Comparison of ENCODE assay signal across 10 cellular contexts in genomic region chr3:16286672-16287604, GRCh38. TPM values are rescaled to one million over a fixed set of nuclear protein-coding genes. Genes with fewer than 3 reads are reported as not detected.
DNase-seq lines count a peak whose midpoint lies in the region; ATAC-seq and TF ChIP-seq lines count a peak whose summit lies in the region.
"Had no signal": no experiment of that assay in that cellular context is flagged by ENCODE, and none has a peak within 500 bp of the region (broad histone marks: within the 10 kb centered on the region; RNA-seq: fewer than 3 reads in every experiment).

No MANE protein-coding gene starts in this region.

- no peak for DNase-seq in CD14-positive monocyte (ENCODE audit: low spot score)
- DNase-seq in naive B cell: no peak
- no peak for DNase-seq in omental fat pad (ENCODE audit: low spot score)
- no peak for DNase-seq in ureter (ENCODE audit: low spot score)
- DNase-seq: left cardiac atrium, retina had no signal

- H3K27me3 Mint-ChIP-seq in CD14-positive monocyte (ENCODE audit: low read depth in 3 of 3): no peaks in the 10 kb centered on the region
- no peaks in the 10 kb centered on the region for H3K27me3 Mint-ChIP-seq in activated T-helper 17 cell treated with anti-CD3 and anti-CD28 coated beads, Interleukin-2, amount 50 U/mL, for 72 hours
- H3K27me3 Mint-ChIP-seq in naive B cell: no peaks in the 10 kb centered on the region

- no peak for TF ChIP-seq CTCF in CD14-positive monocyte (IDR thresholded peaks at IDR 0.05)
- no peak for TF ChIP-seq CTCF in omental fat pad (IDR thresholded peaks at IDR 0.05)

- intact Hi-C loops in CD14-positive monocyte (cut with micrococcal nuclease): no loop called here

- H3K36me3 Mint-ChIP-seq in CD14-positive monocyte: peaks cover 40 to 45% of the 10 kb centered on the region in 2 donors
- peaks cover 70% of the 10 kb centered on the region for H3K36me3 Mint-ChIP-seq in activated T-helper 17 cell treated with anti-CD3 and anti-CD28 coated beads, Interleukin-2, amount 50 U/mL, for 72 hours (ENCODE audit: low read depth)
- H3K36me3 Mint-ChIP-seq in naive B cell: peaks cover 0 to 9% of the 10 kb centered on the region in 2 donors

- H3K4me1 Mint-ChIP-seq in CD14-positive monocyte (peaks cover 32% of the 10 kb centered on the region), naive B cell (peaks cover 16 to 39% (median 22%) of the 10 kb centered on the region in 3 donors)
- H3K4me1 Mint-ChIP-seq in activated T-helper 17 cell treated with anti-CD3 and anti-CD28 coated beads, Interleukin-2, amount 50 U/mL, for 72 hours: peaks cover 59% of the 10 kb centered on the region

- ATAC-seq in GM18867 (IDR thresholded peaks at IDR 0.05; ENCODE audit: unreplicated experiment) (peak; percentile 14), naive B cell (ENCODE audit: low read depth in 2 of 2) (peak; percentile 75 to 79), HG03439 (IDR thresholded peaks at IDR 0.05; ENCODE audit: unreplicated experiment) (no peak), HG02588 (IDR thresholded peaks at IDR 0.05; ENCODE audit: unreplicated experiment) (no peak), omental fat pad (ENCODE audit: low FRiP score) (no peak)
- ATAC-seq in activated T-helper 17 cell treated with anti-CD3 and anti-CD28 coated beads, Interleukin-2, amount 50 U/mL, for 72 hours (replicated peaks): peak; percentile 20

- peak overlapping the region in 1 of 2 donors; percentile 49 for H3K4me3 Mint-ChIP-seq in CD14-positive monocyte
- H3K4me3 Mint-ChIP-seq in activated T-helper 17 cell treated with anti-CD3 and anti-CD28 coated beads, Interleukin-2, amount 50 U/mL, for 72 hours: peak overlapping the region; percentile 93
- no peak overlapping the region for H3K4me3 Mint-ChIP-seq in naive B cell

- H3K27ac Mint-ChIP-seq in CD14-positive monocyte (peak overlapping the region in 6 of 7 donors; percentile 49 to 78 (median 60)), naive B cell (peak overlapping the region in 5 of 6 donors; percentile 29 to 79 (median 65))
- peak overlapping the region; percentile 81 for H3K27ac Mint-ChIP-seq in activated T-helper 17 cell treated with anti-CD3 and anti-CD28 coated beads, Interleukin-2, amount 50 U/mL, for 72 hours

- H3K9me3 Mint-ChIP-seq in CD14-positive monocyte: no peaks in the 10 kb centered on the region
- H3K9me3 Mint-ChIP-seq in activated T-helper 17 cell treated with anti-CD3 and anti-CD28 coated beads, Interleukin-2, amount 50 U/mL, for 72 hours: no peaks in the 10 kb centered on the region
- H3K9me3 Mint-ChIP-seq in naive B cell: no peaks in the 10 kb centered on the region

RNA-seq across cellular contexts. Expression of gene OXNAD1, which starts 21.9 kb away (rescaled TPM):
- polyA plus RNA-seq in CD14-positive monocyte: 1 to 10 TPM; 4.4 to 5.1 TPM
- total RNA-seq in activated T-helper 17 cell treated with anti-CD3 and anti-CD28 coated beads, Interleukin-2, amount 50 U/mL, for 72 hours: 10 to 100 TPM; 31.4 to 32.4 TPM
- 10 to 100 TPM in 1 of 6 donors, 1 to 10 TPM in 5; 1.4 to 10.8 (median 6.7) TPM for polyA plus RNA-seq in naive B cell (ENCODE audit: low read depth in 6 of 6)
- total RNA-seq in omental fat pad: 10 to 100 TPM; 13.7 to 21.3 (median 15.2) TPM
- total RNA-seq in ureter: 22.3 TPM

RNA-seq across cellular contexts. Expression of gene DPH3, which starts 22.2 kb away (rescaled TPM):
- polyA plus RNA-seq in CD14-positive monocyte (10 to 100 TPM; 33.7 to 42.0 TPM), naive B cell (ENCODE audit: low read depth in 6 of 6) (10 to 100 TPM; 17.2 to 26.4 (median 21.3) TPM)
- 10 to 100 TPM; 10.0 to 22.5 TPM for total RNA-seq in activated T-helper 17 cell treated with anti-CD3 and anti-CD28 coated beads, Interleukin-2, amount 50 U/mL, for 72 hours
- total RNA-seq in omental fat pad (10 to 100 TPM; 16.7 to 33.7 (median 30.4) TPM), ureter (16.6 TPM)

Comparison
In these comparisons a context has a peak if more than half of its experiments do, and no peak if none do; other contexts are left out.
1. ATAC-seq: peak in GM18867 (single experiment), activated T-helper 17 cell treated with anti-CD3 and anti-CD28 coated beads, Interleukin-2, amount 50 U/mL, for 72 hours (single experiment) and naive B cell (2 of 2); none in HG03439 (single experiment), HG02588 (single experiment) and omental fat pad (single experiment).
2. Peak in every context shown above with its lines, with median percentiles within 50 percentile points of each other: H3K27ac Mint-ChIP-seq.